14 cellular contexts compared by ENCODE assay signal in the genomic region with DNA sequence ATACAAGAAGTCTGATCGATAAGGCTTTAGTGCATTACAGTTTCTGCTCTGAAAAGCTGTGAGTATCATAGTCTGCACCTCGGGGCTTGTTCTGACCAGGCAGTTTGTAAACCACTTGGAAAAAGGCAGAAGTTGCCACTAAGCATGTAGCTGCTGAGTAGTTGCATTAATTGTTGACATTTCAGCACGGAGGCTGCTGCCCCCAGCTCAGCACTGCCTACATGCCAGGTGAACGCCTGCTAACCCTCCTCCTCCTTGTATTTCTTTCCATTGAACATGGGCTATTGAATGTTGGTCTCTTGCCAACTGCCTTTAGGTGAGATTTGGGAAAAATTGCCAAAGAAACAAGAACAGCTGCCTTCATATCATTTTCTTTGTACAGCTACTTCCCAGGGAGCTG.
DNase-seq lines count a peak whose midpoint lies in the region; ATAC-seq and TF ChIP-seq lines count a peak whose summit lies in the region.
"Had no signal": no experiment of that assay in that cellular context is flagged by ENCODE, and none has a peak within 500 bp of the region (broad histone marks: within the 10 kb centered on the region; RNA-seq: fewer than 3 reads in every experiment).

No MANE protein-coding gene starts in this region.

- H3K4me3 ChIP-seq in H7 (ENCODE audit: insufficient read depth, low read depth, low read length) = peak overlapping the region; percentile 46; the same call in 1 of the 2 replicates
- peak overlapping the region; percentile 35 for H3K4me3 ChIP-seq in neuron (ENCODE audit: low read length)
- no peak overlapping the region for H3K4me3 ChIP-seq in psoas muscle
- H3K4me3 ChIP-seq: HAP-1, PC-9 had no signal

- H3K4me1 ChIP-seq in neuron (ENCODE audit: insufficient read depth, low read length) = peaks cover 52% of the 10 kb centered on the region
- H3K4me1 ChIP-seq in psoas muscle = no peaks in the 10 kb centered on the region

- H3K27me3 Mint-ChIP-seq in endothelial cell (ENCODE audit: unreplicated experiment) = peaks cover 4% of the 10 kb centered on the region
- H3K27me3 Mint-ChIP-seq in CD4-positive, alpha-beta T cell = no peaks in the 10 kb centered on the region
- H3K27me3 Mint-ChIP-seq: stimulated activated naive B cell treated with anti-CD40 and anti-IgM and Interleukin-4, amounts not matched to agents 10 μg/mL and 1 μg/mL and 100 μg/mL, for 72 hours had no signal

- H3K4me1 Mint-ChIP-seq in endothelial cell (ENCODE audit: unreplicated experiment) = peaks cover 77% of the 10 kb centered on the region
- no peaks in the 10 kb centered on the region for H3K4me1 Mint-ChIP-seq in CD4-positive, alpha-beta T cell (ENCODE audit: low read depth)
- H3K4me1 Mint-ChIP-seq: stimulated activated naive B cell treated with anti-CD40 and anti-IgM and Interleukin-4, amounts not matched to agents 10 μg/mL and 1 μg/mL and 100 μg/mL, for 72 hours had no signal

- no peak for ATAC-seq in CD4-positive, alpha-beta T cell (ENCODE audit: poor library complexity)
- ATAC-seq in psoas muscle = no peak
- no peak for ATAC-seq in HG02623 (IDR thresholded peaks at IDR 0.05; ENCODE audit: unreplicated experiment)
- ATAC-seq: stimulated activated naive B cell treated with anti-CD40 and anti-IgM and Interleukin-4, amounts not matched to agents 10 μg/mL and 1 μg/mL and 100 μg/mL, for 72 hours had no signal

- intact Hi-C loops in CD4-positive, alpha-beta T cell (cut with DNase I, micrococcal nuclease) = no loop called here
- intact Hi-C loops in posterior vena cava (cut with DNase I) = no loop called here
- intact Hi-C loops in psoas muscle (cut with DNase I) = no loop called here

- H3K27ac Mint-ChIP-seq in endothelial cell (ENCODE audit: unreplicated experiment) = no peak overlapping the region
- H3K27ac Mint-ChIP-seq in CD4-positive, alpha-beta T cell = no peak overlapping the region
- H3K27ac Mint-ChIP-seq: stimulated activated naive B cell treated with anti-CD40 and anti-IgM and Interleukin-4, amounts not matched to agents 10 μg/mL and 1 μg/mL and 100 μg/mL, for 72 hours had no signal

- TF ChIP-seq CTCF in endothelial cell (IDR thresholded peaks at IDR 0.05; ENCODE audit: unreplicated experiment) (no peak), psoas muscle (IDR thresholded peaks at IDR 0.05) (no peak)
- TF ChIP-seq CTCF in CD4-positive, alpha-beta T cell (IDR thresholded peaks at IDR 0.05) = no peak

- H3K27ac ChIP-seq in CD4-positive, alpha-beta T cell (ENCODE audit: low read depth, low read length) = no peak overlapping the region
- H3K27ac ChIP-seq in psoas muscle = no peak overlapping the region
- H3K27ac ChIP-seq: PC-9 had no signal

- H3K36me3 ChIP-seq in H7 (replicated peaks; ENCODE audit: control insufficient read depth, insufficient read depth, low read length) (no peaks in the 10 kb centered on the region), neuron (ENCODE audit: insufficient read depth, low read length) (no peaks in the 10 kb centered on the region), psoas muscle (ENCODE audit: insufficient read depth in 1 of 2, low read depth in 1 of 2) (peaks cover 0 to 13% of the 10 kb centered on the region in 2 donors)
- H3K36me3 ChIP-seq: HAP-1 had no signal

- CTCF ChIA-PET in CD4-positive, alpha-beta T cell (lab: Charles Lee) = no interaction called here

- WGBS in psoas muscle, 3 donors = 66 to 72% (median 68%) methylated on average over 4 of the region's 4 CpGs

- peaks cover 45% of the 10 kb centered on the region for H3K36me3 Mint-ChIP-seq in endothelial cell (ENCODE audit: low read depth, unreplicated experiment)
- H3K36me3 Mint-ChIP-seq in CD4-positive, alpha-beta T cell (ENCODE audit: low read depth) = no peaks in the 10 kb centered on the region
- H3K36me3 Mint-ChIP-seq: stimulated activated naive B cell treated with anti-CD40 and anti-IgM and Interleukin-4, amounts not matched to agents 10 μg/mL and 1 μg/mL and 100 μg/mL, for 72 hours had no signal

- peak overlapping the region; percentile 87 for H3K4me3 Mint-ChIP-seq in endothelial cell (ENCODE audit: unreplicated experiment)
- no peak overlapping the region for H3K4me3 Mint-ChIP-seq in CD4-positive, alpha-beta T cell
- H3K4me3 Mint-ChIP-seq: stimulated activated naive B cell treated with anti-CD40 and anti-IgM and Interleukin-4, amounts not matched to agents 10 μg/mL and 1 μg/mL and 100 μg/mL, for 72 hours had no signal

- no peak for DNase-seq in H7
- peak; percentile 91 for DNase-seq in NCI-H2171 treated with DMSO at 0.1 percent for 48 hours (lab: John Stamatoyannopoulos, UW)
- no peak for DNase-seq in endothelial cell (ENCODE audit: low spot score)
- DNase-seq in CD4-positive, alpha-beta T cell = no peak
- DNase-seq in posterior vena cava (ENCODE audit: low spot score) = no peak
- DNase-seq in psoas muscle = no peak
- DNase-seq: activated CD4-positive, alpha-beta T cell treated with anti-CD3 and anti-CD28 coated beads for 4 hours; hippocampal formation; PC-9; stimulated activated CD4-positive, alpha-beta T cell treated with anti-CD3 and anti-CD28 coated beads, Interleukin-2, amount 100 ng/mL, for 48 hours; stimulated activated naive B cell treated with anti-CD40 and anti-IgM and Interleukin-4, amounts not matched to agents 10 μg/mL and 1 μg/mL and 100 μg/mL, for 72 hours had no signal

- H3K27me3 ChIP-seq in H7 (ENCODE audit: control insufficient read depth, insufficient read depth, low read length) (peaks cover 5% of the 10 kb centered on the region), neuron (ENCODE audit: insufficient read depth, low read length) (no peaks in the 10 kb centered on the region), psoas muscle (ENCODE audit: insufficient read depth in 3 of 3, low read length in 2 of 3) (no peaks in the 10 kb centered on the region)
- no peaks in the 10 kb centered on the region for H3K27me3 ChIP-seq in CD4-positive, alpha-beta T cell (ENCODE audit: control insufficient read depth, insufficient read depth, low read length)

- H3K9me3 Mint-ChIP-seq in endothelial cell (ENCODE audit: unreplicated experiment) = no peaks in the 10 kb centered on the region
- H3K9me3 Mint-ChIP-seq in CD4-positive, alpha-beta T cell = no peaks in the 10 kb centered on the region
- H3K9me3 Mint-ChIP-seq: stimulated activated naive B cell treated with anti-CD40 and anti-IgM and Interleukin-4, amounts not matched to agents 10 μg/mL and 1 μg/mL and 100 μg/mL, for 72 hours had no signal

- POLR2A ChIA-PET in CD4-positive, alpha-beta T cell (lab: Charles Lee) = no interaction called here

- H2AFZ ChIP-seq in neuron (ENCODE audit: low read depth, low read length) = no peak overlapping the region
- H2AFZ ChIP-seq: PC-9 had no signal

- no peaks in the 10 kb centered on the region for H3K9me3 ChIP-seq in neuron (ENCODE audit: low read length)
- H3K9me3 ChIP-seq in CD4-positive, alpha-beta T cell (ENCODE audit: control insufficient read depth, low read length) = no peaks in the 10 kb centered on the region
- H3K9me3 ChIP-seq in psoas muscle = no peaks in the 10 kb centered on the region
- H3K9me3 ChIP-seq: HAP-1 had no signal
